1 cellular context compared by ENCODE assay signal in genomic region chr6:155157101-155157500, GRCh38.
TF ChIP-seq lines count a peak whose summit lies in the region.

No MANE protein-coding gene starts in this region.

TF ChIP-seq in endothelial cell of umbilical vein, 7 proteins besides CTCF, POLR2A, EP300 and RAD21:
- no peak for TF ChIP-seq FOS (IDR thresholded peaks at IDR 0.05; ENCODE audit: borderline replicate concordance, insufficient read depth, low read length)
- no peak for TF ChIP-seq MAX (IDR thresholded peaks at IDR 0.05; ENCODE audit: insufficient read depth, insufficient read length)
- TF ChIP-seq EZH2 (IDR thresholded peaks at IDR 0.05; ENCODE audit: borderline replicate concordance, low read depth, low read length, severe bottlenecking) = no peak
- no peak for TF ChIP-seq POLR2AphosphoS5 (IDR thresholded peaks at IDR 0.05; ENCODE audit: insufficient read depth, low read depth, low read length)
- no peak for TF ChIP-seq MYC (IDR thresholded peaks at IDR 0.05; ENCODE audit: low read depth, low read length)
- TF ChIP-seq JUN (IDR thresholded peaks at IDR 0.05; ENCODE audit: borderline replicate concordance, insufficient read depth, insufficient read length, low read depth) = no peak
- TF ChIP-seq GATA2 (IDR thresholded peaks at IDR 0.05; ENCODE audit: insufficient read depth, insufficient read length, low read depth, low read length) = no peak
